In the genomic region with DNA sequence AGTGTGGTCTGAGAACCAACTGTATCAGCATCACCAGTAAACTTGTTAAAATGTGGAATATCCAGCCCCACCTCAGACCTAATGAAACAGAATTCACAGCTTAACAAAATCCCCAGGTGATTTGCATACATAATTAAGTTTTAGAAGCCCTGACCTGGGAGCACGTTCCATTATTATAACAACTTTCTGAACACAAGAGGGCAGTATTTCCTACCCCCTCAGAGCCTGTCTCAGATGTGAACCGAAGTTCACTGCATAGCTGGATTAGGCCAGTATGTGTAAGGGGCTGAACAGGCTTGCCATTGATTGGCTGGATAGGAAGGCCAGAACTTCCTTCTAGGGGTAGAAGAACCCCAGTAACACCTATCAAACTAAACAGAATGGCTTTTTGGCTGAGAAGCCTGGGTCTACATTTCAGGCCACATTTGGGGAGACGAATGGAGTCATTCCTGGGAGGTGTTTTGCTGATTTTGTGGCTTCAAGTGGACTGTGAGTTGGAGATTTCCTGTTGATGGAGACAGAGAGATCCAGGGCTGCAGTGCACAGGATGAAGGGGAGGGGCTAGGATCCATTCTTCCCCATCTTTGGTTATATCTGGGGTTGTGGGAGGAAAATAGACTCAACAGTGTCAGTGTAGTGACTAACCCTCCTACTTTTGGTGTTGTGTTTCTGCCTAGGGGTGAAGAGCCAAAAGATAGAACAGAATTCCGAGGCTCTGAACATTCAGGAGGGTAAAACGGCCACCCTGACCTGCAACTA, we compare ENCODE assay signal across 8 cellular contexts.
DNase-seq lines count a peak whose midpoint lies in the region; ATAC-seq lines count a peak whose summit lies in the region.

No MANE protein-coding gene starts in this region.

- H3K36me3 Mint-ChIP-seq in naive thymus-derived CD8-positive, alpha-beta T cell: no peaks in the 10 kb centered on the region

- peak overlapping the region in 9 of 10 donors; percentile 52 to 92 (median 79) for H3K27ac Mint-ChIP-seq in naive thymus-derived CD8-positive, alpha-beta T cell

- H3K27me3 Mint-ChIP-seq in naive thymus-derived CD8-positive, alpha-beta T cell: peaks cover 0 to 14% (median 11%) of the 10 kb centered on the region in 5 donors

- H3K27me3 ChIP-seq in effector memory CD4-positive, alpha-beta T cell (replicated peaks; ENCODE audit: control insufficient read depth, insufficient read depth, low read length, poor library complexity, severe bottlenecking): no peaks in the 10 kb centered on the region

- H3K36me3 ChIP-seq in effector memory CD4-positive, alpha-beta T cell (ENCODE audit: control insufficient read depth, insufficient read depth, low read length): no peaks in the 10 kb centered on the region

- no peaks in the 10 kb centered on the region for H3K9me3 ChIP-seq in effector memory CD4-positive, alpha-beta T cell (ENCODE audit: control insufficient read depth, low read length)

- ATAC-seq in naive thymus-derived CD8-positive, alpha-beta T cell: peak; percentile 89 to 93
- ATAC-seq in GM21723 (IDR thresholded peaks at IDR 0.05; ENCODE audit: unreplicated experiment) (no peak), HG03378 (IDR thresholded peaks at IDR 0.05; ENCODE audit: unreplicated experiment) (no peak)

- H3K9me3 Mint-ChIP-seq in naive thymus-derived CD8-positive, alpha-beta T cell: peaks cover 0 to 6% (median 0%) of the 10 kb centered on the region in 9 donors

- H3K4me3 Mint-ChIP-seq in naive thymus-derived CD8-positive, alpha-beta T cell: peak overlapping the region; percentile 49 to 85 (median 72)

- H3K4me1 Mint-ChIP-seq in naive thymus-derived CD8-positive, alpha-beta T cell: peaks cover 0 to 7% (median 0%) of the 10 kb centered on the region in 4 donors

- no peak overlapping the region for H3K4me3 ChIP-seq in effector memory CD4-positive, alpha-beta T cell (ENCODE audit: insufficient read depth, low read depth, low read length, poor library complexity, severe bottlenecking)

- H3K4me1 ChIP-seq in effector memory CD4-positive, alpha-beta T cell (ENCODE audit: control insufficient read depth, insufficient read depth, low read length, poor library complexity, severe bottlenecking): no peaks in the 10 kb centered on the region

- POLR2A ChIA-PET in naive thymus-derived CD8-positive, alpha-beta T cell (lab: Charles Lee): interaction anchor here (0.9 to 2.0 kb wide), 5 partner anchors 11 to 802 kb away, joined by 3 to 5 read pairs (median 4); no protein-coding TSS in a partner anchor

- DNase-seq in CMK (ENCODE audit: low read depth) (peak; percentile 1), GM19240 (ENCODE audit: insufficient read length, low spot score) (peak; percentile 10), NCI-H82 (lab: John Stamatoyannopoulos, UW) (peak; percentile 99), T47D (ENCODE audit: low read depth in 1 of 2, low spot score in 1 of 2) (peak; percentile 4 to 49)
- DNase-seq in naive thymus-derived CD8-positive, alpha-beta T cell: peak in 8 of 10 donors; percentile 7 to 69 (median 40)
- no peak for DNase-seq in effector memory CD4-positive, alpha-beta T cell

- H3K27ac ChIP-seq in effector memory CD4-positive, alpha-beta T cell (ENCODE audit: insufficient read depth, low read length, poor library complexity, severe bottlenecking): no peak overlapping the region

- in situ Hi-C loops in T47D (cut with HindIII; ENCODE audit: low pct_unique_long_range_greater_than_20kb, low sequenced_read_pairs): no loop called here

Comparison
In these comparisons a context has a peak if more than half of its experiments do, and no peak if none do; other contexts are left out.
1. DNase-seq: peak in CMK (single experiment), GM19240 (single experiment), NCI-H82 (single experiment), T47D (2 of 2) and naive thymus-derived CD8-positive, alpha-beta T cell (8 of 10); none in effector memory CD4-positive, alpha-beta T cell (0 of 3).
2. ATAC-seq: peak in naive thymus-derived CD8-positive, alpha-beta T cell (2 of 2); none in GM21723 (single experiment) and HG03378 (single experiment).